Comparison of ENCODE assay signal across 19 cellular contexts in genomic region chr13:38888309-38888708, GRCh38.
DNase-seq lines count a peak whose midpoint lies in the region; ATAC-seq and TF ChIP-seq lines count a peak whose summit lies in the region.
"Had no signal": no experiment of that assay in that cellular context is flagged by ENCODE, and none has a peak within 500 bp of the region (broad histone marks: within the 10 kb centered on the region; RNA-seq: fewer than 3 reads in every experiment).

No MANE protein-coding gene starts in this region.

- H3K36me3 Mint-ChIP-seq in activated CD4-positive, alpha-beta T cell treated with anti-CD3 and anti-CD28 coated beads for 36 hours (ENCODE audit: low read depth), result no peaks in the 10 kb centered on the region
- no peaks in the 10 kb centered on the region for H3K36me3 Mint-ChIP-seq in activated CD4-positive, alpha-beta T cell treated with anti-CD3 and anti-CD28 coated beads, Interleukin-2, amount 10 ng/mL, durations not matched to agents 24 days and 14 days (ENCODE audit: low read depth)
- H3K36me3 Mint-ChIP-seq in stimulated activated effector memory CD8-positive, alpha-beta T cell treated with anti-CD3 and anti-CD28 coated beads, Interleukin-12 subunit alpha, Interleukin-12 subunit beta, amount 100 ng/mL, for 72 hours, result no peaks in the 10 kb centered on the region

- H3K27me3 ChIP-seq in PC-3 (ENCODE audit: low read length), result no peaks in the 10 kb centered on the region
- H3K27me3 ChIP-seq: neutrophil, Peyer's patch had no signal

- no peaks in the 10 kb centered on the region for H3K4me1 Mint-ChIP-seq in activated CD4-positive, alpha-beta T cell treated with anti-CD3 and anti-CD28 coated beads for 36 hours
- H3K4me1 Mint-ChIP-seq in activated CD4-positive, alpha-beta T cell treated with anti-CD3 and anti-CD28 coated beads, Interleukin-2, amount 10 ng/mL, durations not matched to agents 24 days and 14 days, result no peaks in the 10 kb centered on the region
- no peaks in the 10 kb centered on the region for H3K4me1 Mint-ChIP-seq in stimulated activated effector memory CD8-positive, alpha-beta T cell treated with anti-CD3 and anti-CD28 coated beads, Interleukin-12 subunit alpha, Interleukin-12 subunit beta, amount 100 ng/mL, for 72 hours
- H3K4me1 Mint-ChIP-seq: central memory CD8-positive, alpha-beta T cell; T-helper 17 cell had no signal

- no peak for TF ChIP-seq CTCF in PC-3 (conservative IDR thresholded peaks at IDR 0.05; ENCODE audit: low read depth, low read length)

- H3K36me3 ChIP-seq in PC-3 (ENCODE audit: low read depth, low read length), result no peaks in the 10 kb centered on the region
- H3K36me3 ChIP-seq: neutrophil, Peyer's patch had no signal

- POLR2A ChIA-PET in activated CD4-positive, alpha-beta T cell treated with anti-CD3 and anti-CD28 coated beads for 36 hours (lab: Charles Lee), result no interaction called here
- POLR2A ChIA-PET in PC-3 (lab: Charles Lee; ENCODE audit: unreplicated experiment), result no interaction called here

- no peaks in the 10 kb centered on the region for H3K9me2 ChIP-seq in PC-3 (replicated peaks; ENCODE audit: low read length)

- no peaks in the 10 kb centered on the region for H3K9me3 Mint-ChIP-seq in activated CD4-positive, alpha-beta T cell treated with anti-CD3 and anti-CD28 coated beads for 36 hours (ENCODE audit: low read depth)
- H3K9me3 Mint-ChIP-seq in activated CD4-positive, alpha-beta T cell treated with anti-CD3 and anti-CD28 coated beads, Interleukin-2, amount 10 ng/mL, durations not matched to agents 24 days and 14 days, result no peaks in the 10 kb centered on the region
- no peaks in the 10 kb centered on the region for H3K9me3 Mint-ChIP-seq in stimulated activated effector memory CD8-positive, alpha-beta T cell treated with anti-CD3 and anti-CD28 coated beads, Interleukin-12 subunit alpha, Interleukin-12 subunit beta, amount 100 ng/mL, for 72 hours
- H3K9me3 Mint-ChIP-seq: central memory CD8-positive, alpha-beta T cell had no signal

- no peaks in the 10 kb centered on the region for H3F3A ChIP-seq in PC-3 (ENCODE audit: low read length, unreplicated experiment)

- no peak overlapping the region for H3K4me3 Mint-ChIP-seq in activated CD4-positive, alpha-beta T cell treated with anti-CD3 and anti-CD28 coated beads for 36 hours
- H3K4me3 Mint-ChIP-seq in activated CD4-positive, alpha-beta T cell treated with anti-CD3 and anti-CD28 coated beads, Interleukin-2, amount 10 ng/mL, durations not matched to agents 24 days and 14 days, result no peak overlapping the region
- H3K4me3 Mint-ChIP-seq in stimulated activated effector memory CD8-positive, alpha-beta T cell treated with anti-CD3 and anti-CD28 coated beads, Interleukin-12 subunit alpha, Interleukin-12 subunit beta, amount 100 ng/mL, for 72 hours, result no peak overlapping the region
- H3K4me3 Mint-ChIP-seq: central memory CD8-positive, alpha-beta T cell; T-helper 17 cell had no signal

- H3K4me2 ChIP-seq in PC-3 (ENCODE audit: low read length), result no peak overlapping the region
- H3K4me2 ChIP-seq: smooth muscle cell had no signal

- peaks cover 19% of the 10 kb centered on the region for H3K27me3 Mint-ChIP-seq in activated CD4-positive, alpha-beta T cell treated with anti-CD3 and anti-CD28 coated beads for 36 hours
- peaks cover 10% of the 10 kb centered on the region for H3K27me3 Mint-ChIP-seq in activated CD4-positive, alpha-beta T cell treated with anti-CD3 and anti-CD28 coated beads, Interleukin-2, amount 10 ng/mL, durations not matched to agents 24 days and 14 days

- no peak overlapping the region for H3K4me3 ChIP-seq in PC-3 (ENCODE audit: low read length)
- H3K4me3 ChIP-seq: lung, Peyer's patch, smooth muscle cell had no signal

- H3K9me3 ChIP-seq in PC-3 (ENCODE audit: low read length), result no peaks in the 10 kb centered on the region
- H3K9me3 ChIP-seq: neutrophil, Peyer's patch had no signal

- no peak overlapping the region for H3K27ac ChIP-seq in PC-3 (ENCODE audit: low read length)
- H3K27ac ChIP-seq: neutrophil, Peyer's patch had no signal

- H2AFZ ChIP-seq in PC-3 (ENCODE audit: low read length), result no peak overlapping the region

- ATAC-seq in activated CD4-positive, alpha-beta T cell treated with anti-CD3 and anti-CD28 coated beads for 36 hours, result peak; percentile 39
- ATAC-seq in PC-3, result no peak
- ATAC-seq in esophagus mucosa, result peak; percentile 70
- peak; percentile 84 for ATAC-seq in stimulated activated effector memory CD8-positive, alpha-beta T cell treated with anti-CD3 and anti-CD28 coated beads, Interleukin-12 subunit alpha, Interleukin-12 subunit beta, amount 100 ng/mL, for 72 hours
- ATAC-seq in HG02884 (IDR thresholded peaks at IDR 0.05; ENCODE audit: unreplicated experiment), result no peak
- ATAC-seq in GM21723 (IDR thresholded peaks at IDR 0.05; ENCODE audit: unreplicated experiment), result no peak
- ATAC-seq: T-helper 17 cell had no signal

- CTCF ChIA-PET in activated CD4-positive, alpha-beta T cell treated with anti-CD3 and anti-CD28 coated beads for 36 hours (lab: Charles Lee), result no interaction called here
- CTCF ChIA-PET in PC-3 (lab: Charles Lee), result no interaction called here

- H3K4me1 ChIP-seq in PC-3 (ENCODE audit: insufficient read depth, low read length), result no peaks in the 10 kb centered on the region
- H3K4me1 ChIP-seq: Peyer's patch had no signal

- no peak overlapping the region for H3K27ac Mint-ChIP-seq in activated CD4-positive, alpha-beta T cell treated with anti-CD3 and anti-CD28 coated beads for 36 hours
- H3K27ac Mint-ChIP-seq in activated CD4-positive, alpha-beta T cell treated with anti-CD3 and anti-CD28 coated beads, Interleukin-2, amount 10 ng/mL, durations not matched to agents 24 days and 14 days, result no peak overlapping the region
- H3K27ac Mint-ChIP-seq in stimulated activated effector memory CD8-positive, alpha-beta T cell treated with anti-CD3 and anti-CD28 coated beads, Interleukin-12 subunit alpha, Interleukin-12 subunit beta, amount 100 ng/mL, for 72 hours, result no peak overlapping the region
- H3K27ac Mint-ChIP-seq: T-helper 17 cell had no signal

- no peaks in the 10 kb centered on the region for H3K79me2 ChIP-seq in PC-3 (ENCODE audit: low read length)

- H4K20me1 ChIP-seq in PC-3 (ENCODE audit: low read length), result no peaks in the 10 kb centered on the region

- DNase-seq in activated CD4-positive, alpha-beta T cell treated with anti-CD3 and anti-CD28 coated beads for 36 hours, result peak; percentile 6
- no peak for DNase-seq in activated CD4-positive, alpha-beta T cell treated with anti-CD3 and anti-CD28 coated beads, Interleukin-2, amount 10 ng/mL, durations not matched to agents 24 days and 14 days
- peak; percentile 16 for DNase-seq in PC-3
- no peak for DNase-seq in stimulated activated effector memory CD8-positive, alpha-beta T cell treated with anti-CD3 and anti-CD28 coated beads, Interleukin-12 subunit alpha, Interleukin-12 subunit beta, amount 100 ng/mL, for 72 hours (ENCODE audit: low spot score in 2 of 2)
- no peak for DNase-seq in NAMALWA (ENCODE audit: low spot score)
- DNase-seq: 8988T; activated CD4-positive, alpha-beta T cell treated with anti-CD3 and anti-CD28 coated beads, Interleukin-2, amount 50 U/mL, for 4 hours; activated effector memory CD4-positive, alpha-beta T cell treated with anti-CD3 and anti-CD28 coated beads, Interleukin-2, amount 50 U/mL, for 16 hours; NCI-H1417 treated with DMSO at 0.1 percent for 48 hours; NCI-H510A treated with DMSO at 0.1 percent for 48 hours; Peyer's patch; T-helper 17 cell had no signal

- intact Hi-C loops in activated CD4-positive, alpha-beta T cell treated with anti-CD3 and anti-CD28 coated beads for 36 hours (cut with DNase I, micrococcal nuclease), result no loop called here
- intact Hi-C loops in activated CD4-positive, alpha-beta T cell treated with anti-CD3 and anti-CD28 coated beads, Interleukin-2, amount 10 ng/mL, durations not matched to agents 24 days and 14 days (cut with micrococcal nuclease), result no loop called here
- intact Hi-C loops in PC-3 (cut with micrococcal nuclease), result no loop called here

- no TSS peak for BruUV-seq in PC-3 (replicated peaks; lab: Mats Ljungman, UMichigan)

- no peak overlapping the region for H3K9ac ChIP-seq in PC-3 (ENCODE audit: low read length)

Comparison
In these comparisons a context has a peak if more than half of its experiments do, and no peak if none do; other contexts are left out.
1. DNase-seq: peak in activated CD4-positive, alpha-beta T cell treated with anti-CD3 and anti-CD28 coated beads for 36 hours (single experiment) and PC-3 (single experiment); none in activated CD4-positive, alpha-beta T cell treated with anti-CD3 and anti-CD28 coated beads, Interleukin-2, amount 10 ng/mL, durations not matched to agents 24 days and 14 days (single experiment), stimulated activated effector memory CD8-positive, alpha-beta T cell treated with anti-CD3 and anti-CD28 coated beads, Interleukin-12 subunit alpha, Interleukin-12 subunit beta, amount 100 ng/mL, for 72 hours (0 of 2) and NAMALWA (single experiment).
2. ATAC-seq: peak in activated CD4-positive, alpha-beta T cell treated with anti-CD3 and anti-CD28 coated beads for 36 hours (single experiment), esophagus mucosa (single experiment) and stimulated activated effector memory CD8-positive, alpha-beta T cell treated with anti-CD3 and anti-CD28 coated beads, Interleukin-12 subunit alpha, Interleukin-12 subunit beta, amount 100 ng/mL, for 72 hours (single experiment); none in PC-3 (single experiment), HG02884 (single experiment) and GM21723 (single experiment).